Comparison of ENCODE assay signal across 1 cellular context in the genomic region with DNA sequence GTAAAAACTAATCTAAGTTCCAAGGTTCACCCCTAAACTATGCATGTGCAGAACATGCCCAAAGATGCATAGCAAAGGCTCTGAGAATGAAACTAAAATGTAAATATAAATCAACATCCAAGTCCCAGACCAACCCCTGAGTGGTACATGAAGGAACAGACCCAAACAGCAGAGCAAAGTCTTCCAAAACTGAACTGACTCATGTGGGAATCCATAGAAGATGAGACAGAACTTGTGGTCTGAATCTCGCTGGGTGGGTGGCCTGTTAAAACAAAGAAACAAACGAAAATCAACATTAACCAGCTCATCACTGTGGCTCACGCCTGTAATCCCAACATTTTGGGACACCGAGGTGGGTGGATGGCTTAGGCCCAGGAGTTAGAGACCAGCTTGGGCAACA.
TF ChIP-seq lines count a peak whose summit lies in the region.

No MANE protein-coding gene starts in this region.

TF ChIP-seq in GM23338, 12 proteins besides CTCF, POLR2A, EP300 and RAD21 (continued from another document):
- TF ChIP-seq NANOG (IDR thresholded peaks at IDR 0.05; ENCODE audit: borderline replicate concordance), result no peak
- TF ChIP-seq, protein P1, sequence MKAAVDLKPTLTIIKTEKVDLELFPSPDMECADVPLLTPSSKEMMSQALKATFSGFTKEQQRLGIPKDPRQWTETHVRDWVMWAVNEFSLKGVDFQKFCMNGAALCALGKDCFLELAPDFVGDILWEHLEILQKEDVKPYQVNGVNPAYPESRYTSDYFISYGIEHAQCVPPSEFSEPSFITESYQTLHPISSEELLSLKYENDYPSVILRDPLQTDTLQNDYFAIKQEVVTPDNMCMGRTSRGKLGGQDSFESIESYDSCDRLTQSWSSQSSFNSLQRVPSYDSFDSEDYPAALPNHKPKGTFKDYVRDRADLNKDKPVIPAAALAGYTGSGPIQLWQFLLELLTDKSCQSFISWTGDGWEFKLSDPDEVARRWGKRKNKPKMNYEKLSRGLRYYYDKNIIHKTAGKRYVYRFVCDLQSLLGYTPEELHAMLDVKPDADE (IDR thresholded peaks at IDR 0.05), result no peak
- TF ChIP-seq JUNB (IDR thresholded peaks at IDR 0.05; ENCODE audit: unreplicated experiment), result no peak
- TF ChIP-seq CREB1 (CRISPR knock-in tag; IDR thresholded peaks at IDR 0.05; ENCODE audit: low read depth), result no peak
TF ChIP-seq in GM23338: peak in this region for 0.
